ENCODE assay signal across 12 cellular contexts in genomic region chr11:12271241-12271640, GRCh38.
"Had no signal": no experiment of that assay in that cellular context is flagged by ENCODE, and none has a peak within 500 bp of the region (broad histone marks: within the 10 kb centered on the region; RNA-seq: fewer than 3 reads in every experiment).

No MANE protein-coding gene starts in this region.

- H3K27me3 Mint-ChIP-seq: activated CD4-positive, alpha-beta memory T cell treated with anti-CD3 and anti-CD28 coated beads for 36 hours; activated naive CD8-positive, alpha-beta T cell; effector memory CD8-positive, alpha-beta T cell; naive thymus-derived CD8-positive, alpha-beta T cell; stimulated activated naive B cell treated with anti-CD40 and anti-IgM and Interleukin-4, amounts not matched to agents 10 μg/mL and 1 μg/mL and 100 μg/mL, for 72 hours had no signal

- H3K27me3 ChIP-seq: body of pancreas, pancreas, sigmoid colon had no signal

- H3K4me3 ChIP-seq: body of pancreas, lower lobe of right lung, pancreas, sigmoid colon, thoracic aorta had no signal

- DNase-seq: activated CD4-positive, alpha-beta memory T cell treated with anti-CD3 and anti-CD28 coated beads for 36 hours; activated T-cell treated with anti-CD3 and anti-CD28 coated beads for 4 hours; effector memory CD8-positive, alpha-beta T cell; lower lobe of right lung; stimulated activated CD4-positive, alpha-beta T cell treated with anti-CD3 and anti-CD28 coated beads, Interleukin-4, amount 100 ng/mL, for 24 hours; stimulated activated naive B cell treated with anti-CD40 and anti-IgM and Interleukin-4, amounts not matched to agents 10 μg/mL and 1 μg/mL and 100 μg/mL, for 72 hours had no signal

- H3K36me3 ChIP-seq: lower lobe of right lung, pancreas, sigmoid colon, thoracic aorta had no signal

- H3K9me3 ChIP-seq: body of pancreas, lower lobe of right lung, pancreas, sigmoid colon, thoracic aorta had no signal

- H3K27ac Mint-ChIP-seq: activated CD4-positive, alpha-beta memory T cell treated with anti-CD3 and anti-CD28 coated beads for 36 hours; activated naive CD8-positive, alpha-beta T cell; naive thymus-derived CD8-positive, alpha-beta T cell; stimulated activated naive B cell treated with anti-CD40 and anti-IgM and Interleukin-4, amounts not matched to agents 10 μg/mL and 1 μg/mL and 100 μg/mL, for 72 hours had no signal

- H3K4me3 Mint-ChIP-seq: activated CD4-positive, alpha-beta memory T cell treated with anti-CD3 and anti-CD28 coated beads for 36 hours; activated naive CD8-positive, alpha-beta T cell; effector memory CD8-positive, alpha-beta T cell; naive thymus-derived CD8-positive, alpha-beta T cell; stimulated activated naive B cell treated with anti-CD40 and anti-IgM and Interleukin-4, amounts not matched to agents 10 μg/mL and 1 μg/mL and 100 μg/mL, for 72 hours had no signal

- ATAC-seq: body of pancreas; effector memory CD8-positive, alpha-beta T cell; lower lobe of right lung; naive thymus-derived CD8-positive, alpha-beta T cell; pancreas; stimulated activated naive B cell treated with anti-CD40 and anti-IgM and Interleukin-4, amounts not matched to agents 10 μg/mL and 1 μg/mL and 100 μg/mL, for 72 hours had no signal

- H3K27ac ChIP-seq: body of pancreas, lower lobe of right lung, pancreas had no signal

- H3K4me1 Mint-ChIP-seq: naive thymus-derived CD8-positive, alpha-beta T cell; stimulated activated naive B cell treated with anti-CD40 and anti-IgM and Interleukin-4, amounts not matched to agents 10 μg/mL and 1 μg/mL and 100 μg/mL, for 72 hours had no signal

- H3K36me3 Mint-ChIP-seq: activated CD4-positive, alpha-beta memory T cell treated with anti-CD3 and anti-CD28 coated beads for 36 hours; activated naive CD8-positive, alpha-beta T cell; naive thymus-derived CD8-positive, alpha-beta T cell; stimulated activated naive B cell treated with anti-CD40 and anti-IgM and Interleukin-4, amounts not matched to agents 10 μg/mL and 1 μg/mL and 100 μg/mL, for 72 hours had no signal

- H3K9me3 Mint-ChIP-seq: activated CD4-positive, alpha-beta memory T cell treated with anti-CD3 and anti-CD28 coated beads for 36 hours; effector memory CD8-positive, alpha-beta T cell; naive thymus-derived CD8-positive, alpha-beta T cell; stimulated activated naive B cell treated with anti-CD40 and anti-IgM and Interleukin-4, amounts not matched to agents 10 μg/mL and 1 μg/mL and 100 μg/mL, for 72 hours had no signal
